13 cellular contexts compared by ENCODE assay signal in the genomic region with DNA sequence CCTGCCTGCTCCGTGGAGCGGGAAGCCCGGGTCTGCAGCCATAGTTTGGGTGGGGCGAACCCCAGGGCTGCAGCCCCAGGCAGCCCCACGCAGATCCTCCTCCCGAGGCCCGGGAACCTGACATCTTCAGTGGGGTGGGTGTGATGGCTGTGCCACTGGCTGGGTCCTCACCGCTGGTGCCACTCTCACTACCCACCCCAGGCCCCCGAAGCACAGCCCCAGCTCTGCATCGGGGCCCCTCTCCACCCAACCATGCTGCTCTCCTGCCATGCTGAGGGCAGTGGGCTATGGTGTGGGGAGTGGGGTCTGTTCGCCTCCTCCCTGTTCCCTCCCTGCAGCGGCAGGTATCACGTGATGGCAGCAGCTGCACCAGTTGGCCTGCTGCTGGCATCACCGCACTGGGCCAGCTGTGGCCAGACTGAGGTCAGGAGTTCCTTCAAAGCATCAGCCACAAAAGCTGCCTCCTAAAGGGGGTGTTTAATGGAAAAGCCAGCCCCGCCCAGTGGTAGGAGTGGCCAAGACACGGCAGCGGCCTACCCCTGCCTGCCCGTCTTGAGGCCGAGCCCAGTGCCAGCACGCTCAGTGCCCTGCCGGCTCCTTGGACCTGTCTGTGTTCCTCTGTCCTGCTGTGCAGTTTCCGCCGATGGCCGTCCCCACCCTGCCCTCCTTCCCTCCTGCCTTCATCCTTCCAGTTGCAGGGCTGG. TPM values are rescaled to one million over a fixed set of nuclear protein-coding genes. Genes with fewer than 3 reads are reported as not detected.
DNase-seq lines count a peak whose midpoint lies in the region; ATAC-seq, FAIRE-seq and TF ChIP-seq lines count a peak whose summit lies in the region.
"Had no signal": no experiment of that assay in that cellular context is flagged by ENCODE, and none has a peak within 500 bp of the region (broad histone marks: within the 10 kb centered on the region; RNA-seq: fewer than 3 reads in every experiment).

No MANE protein-coding gene starts in this region.

- CTCF ChIA-PET in IMR-90 (lab: Yijun Ruan, JAX) (no interaction called here), K562 (lab: Yijun Ruan, JAX; ENCODE audit: low intra/inter-chr PET ratio) (no interaction called here)
- CTCF ChIA-PET in activated naive CD4-positive, alpha-beta T cell treated with anti-CD3 and anti-CD28 coated beads for 36 hours (lab: Charles Lee), result no interaction called here

- no peaks in the 10 kb centered on the region for H3K79me2 ChIP-seq in K562 (ENCODE audit: control insufficient read depth, insufficient read depth, low read length)

- H2AK9ac ChIP-seq in IMR-90 (replicated peaks; ENCODE audit: low read depth, low read length, poor library complexity), result no peak overlapping the region

- in situ Hi-C loops in IMR-90 (cut with MboI; ENCODE audit: low sequenced_read_pairs) (no loop called here), K562 (cut with MboI) (loop anchor here (5.0 kb wide), 1 partner anchor 81 kb away; no protein-coding TSS in a partner anchor)

- no peak overlapping the region for H4K91ac ChIP-seq in IMR-90 (ENCODE audit: insufficient read depth, low read depth, low read length)

- peaks cover 2% of the 10 kb centered on the region in 3 donors for H3K27me3 Mint-ChIP-seq in immature natural killer cell (ENCODE audit: low read depth in 3 of 3)
- H3K27me3 Mint-ChIP-seq in activated naive CD4-positive, alpha-beta T cell treated with anti-CD3 and anti-CD28 coated beads for 36 hours (ENCODE audit: low read depth), result no peaks in the 10 kb centered on the region
- H3K27me3 Mint-ChIP-seq in activated T-cell treated with anti-CD3 and anti-CD28 coated beads, Interleukin-2, amount 50 U/mL, for 4 hours (ENCODE audit: low read depth), result no peaks in the 10 kb centered on the region
- H3K27me3 Mint-ChIP-seq: activated naive CD4-positive, alpha-beta T cell treated with anti-CD3 and anti-CD28 coated beads, Interleukin-2, amount 10 ng/mL, durations not matched to agents 7 days and 5 days had no signal

- no TSS peak for BruUV-seq in IMR-90 (replicated peaks; lab: Mats Ljungman, UMichigan)
- no TSS peak for BruUV-seq in K562 (replicated peaks; lab: Mats Ljungman, UMichigan)

- DNase-seq in IMR-90, result peak; percentile 52
- peak in 3 of 4 experiments; percentile 25 to 50 (median 48) for DNase-seq in K562 (ENCODE audit: extremely low read depth in 1 of 4, low spot score in 3 of 4)
- DNase-seq in immature natural killer cell, result peak in 2 of 3 donors; percentile 8 to 31
- DNase-seq in retinal pigment epithelial cell (ENCODE audit: low read depth), result peak; percentile 44
- DNase-seq in KG1 (lab: John Stamatoyannopoulos, UW), result no peak
- DNase-seq in stimulated activated CD4-positive, alpha-beta T cell treated with anti-CD3 and anti-CD28 coated beads, Interleukin-1b, Interleukin-23, amount 100 ng/mL, for 48 hours, result no peak
- no peak for DNase-seq in activated naive CD4-positive, alpha-beta T cell treated with anti-CD3 and anti-CD28 coated beads for 36 hours
- DNase-seq in activated T-cell treated with anti-CD3 and anti-CD28 coated beads, Interleukin-2, amount 50 U/mL, for 4 hours, result no peak
- DNase-seq: activated naive CD4-positive, alpha-beta T cell treated with anti-CD3 and anti-CD28 coated beads, Interleukin-2, amount 10 ng/mL, durations not matched to agents 7 days and 5 days; DMS79; NCI-H1417 had no signal

- no peak overlapping the region for H2AK5ac ChIP-seq in IMR-90 (ENCODE audit: low read depth, low read length)

- POLR2A ChIA-PET in IMR-90 (lab: Charles Lee; ENCODE audit: unreplicated experiment), result no interaction called here
- POLR2A ChIA-PET in K562 (lab: Yijun Ruan, JAX), result interaction anchor here (0.6 to 2.2 kb wide), 5 partner anchors 11 to 1712 kb away, joined by 3 to 5 read pairs (median 3); no protein-coding TSS in a partner anchor

- peaks cover 0 to 6% (median 4%) of the 10 kb centered on the region in 3 donors for H3K36me3 Mint-ChIP-seq in immature natural killer cell
- H3K36me3 Mint-ChIP-seq in activated naive CD4-positive, alpha-beta T cell treated with anti-CD3 and anti-CD28 coated beads for 36 hours (ENCODE audit: low read depth), result peaks cover 6% of the 10 kb centered on the region
- H3K36me3 Mint-ChIP-seq in activated T-cell treated with anti-CD3 and anti-CD28 coated beads, Interleukin-2, amount 50 U/mL, for 4 hours (ENCODE audit: insufficient read depth), result peaks cover 5% of the 10 kb centered on the region

- H3K4me2 ChIP-seq in IMR-90 (ENCODE audit: low read depth, low read length) (no peak overlapping the region), K562 (ENCODE audit: insufficient read depth, low read length) (no peak overlapping the region; the same call in 1 of the 2 replicates)
- H3K4me2 ChIP-seq: hepatocyte had no signal

- H2BK120ac ChIP-seq in IMR-90 (ENCODE audit: low read depth, low read length), result no peak overlapping the region

- H3K14ac ChIP-seq in IMR-90 (replicated peaks; ENCODE audit: low read depth, low read length), result no peak overlapping the region

- H3K56ac ChIP-seq in IMR-90 (ENCODE audit: extremely low read depth, insufficient read depth, low read length), result no peak overlapping the region

- no peak for TF ChIP-seq CTCF in IMR-90 (conservative IDR thresholded peaks at IDR 0.05; ENCODE audit: low read depth, low read length)
- TF ChIP-seq CTCF in K562 (IDR thresholded peaks at IDR 0.05 in 2 of 3, conservative IDR thresholded peaks at IDR 0.05 in 1 of 3; ENCODE audit: insufficient read depth in 2 of 3, low read depth in 1 of 3, low read length in 3 of 3), result no peak
- no peak for TF ChIP-seq CTCF in retinal pigment epithelial cell (conservative IDR thresholded peaks at IDR 0.05; ENCODE audit: low read depth, low read length)

- no peak overlapping the region for H3K18ac ChIP-seq in IMR-90 (ENCODE audit: low read depth, low read length)

- H3K9me3 ChIP-seq in IMR-90 (ENCODE audit: control insufficient read depth, insufficient read depth, low read length), result no peaks in the 10 kb centered on the region
- no peaks in the 10 kb centered on the region for H3K9me3 ChIP-seq in K562 (replicated peaks; ENCODE audit: control insufficient read depth, insufficient read depth, low read depth, low read length)

- H2BK15ac ChIP-seq in IMR-90 (ENCODE audit: low read depth, low read length), result no peak overlapping the region

- H4K5ac ChIP-seq in IMR-90 (ENCODE audit: low read depth, low read length), result no peak overlapping the region

- H3K4me1 ChIP-seq in IMR-90 (ENCODE audit: control insufficient read depth, insufficient read depth, low read length) (peaks cover 6% of the 10 kb centered on the region; the same call in 1 of the 2 replicates), K562 (replicated peaks in 1 of 2; ENCODE audit: control insufficient read depth in 2 of 2, insufficient read depth in 2 of 2, low read length in 2 of 2) (peaks cover 0 to 34% of the 10 kb centered on the region in 2 experiments; a peak in 2 of 5 replicates)

- no peak overlapping the region for H3K23ac ChIP-seq in IMR-90 (ENCODE audit: low read depth, low read length)

- H4K8ac ChIP-seq in IMR-90 (ENCODE audit: low read depth in 2 of 2, low read length in 2 of 2), result no peak overlapping the region

- H3K9ac ChIP-seq in IMR-90 (ENCODE audit: low read depth, low read length) (no peak overlapping the region), K562 (ENCODE audit: insufficient read depth in 1 of 2, low read depth in 2 of 2, low read length in 2 of 2) (peak overlapping the region in 1 of 2 experiments; percentile 82; a peak in 2 of 4 replicates)

- peaks cover 10 to 44% of the 10 kb centered on the region in 2 experiments for H3K79me1 ChIP-seq in IMR-90 (ENCODE audit: low read depth in 1 of 2, low read length in 2 of 2)

- peaks cover 19% of the 10 kb centered on the region for H3K36me3 ChIP-seq in IMR-90 (ENCODE audit: control insufficient read depth, insufficient read depth, low read length)
- peaks cover 36% of the 10 kb centered on the region; the same call in 2 of the 3 replicates for H3K36me3 ChIP-seq in K562 (ENCODE audit: control insufficient read depth, insufficient read depth, low read length)

- H3K27me3 ChIP-seq in IMR-90 (ENCODE audit: control insufficient read depth, insufficient read depth, low read length) (no peaks in the 10 kb centered on the region), K562 (ENCODE audit: control insufficient read depth in 2 of 2, insufficient read depth in 2 of 2, low read length in 2 of 2) (no peaks in the 10 kb centered on the region)
- H3K27me3 ChIP-seq: hepatocyte had no signal

- H2BK20ac ChIP-seq in IMR-90 (ENCODE audit: low read depth, low read length), result no peak overlapping the region

- TF ChIP-seq POLR2A in IMR-90 (IDR thresholded peaks at IDR 0.05; ENCODE audit: low read depth, low read length) (no peak), K562 (conservative IDR thresholded peaks at IDR 0.05) (0 out of 2 replicates have a peak, but pooled peaks have one; percentile 28)

- peak overlapping the region in 1 of 6 donors; percentile 68 for H3K27ac Mint-ChIP-seq in immature natural killer cell
- no peak overlapping the region for H3K27ac Mint-ChIP-seq in activated naive CD4-positive, alpha-beta T cell treated with anti-CD3 and anti-CD28 coated beads for 36 hours
- H3K27ac Mint-ChIP-seq: activated naive CD4-positive, alpha-beta T cell treated with anti-CD3 and anti-CD28 coated beads, Interleukin-2, amount 10 ng/mL, durations not matched to agents 7 days and 5 days; T-helper 1 cell treated with Interleukin-12 subunit alpha and Interleukin-12 subunit beta and Interleukin-4 antibody, amounts not matched to agents 30 μg/mL and 1 μg/mL, for 36 hours had no signal

- intact Hi-C loops in IMR-90 (cut with micrococcal nuclease) (no loop called here), K562 (cut with micrococcal nuclease) (no loop called here)
- intact Hi-C loops in activated naive CD4-positive, alpha-beta T cell treated with anti-CD3 and anti-CD28 coated beads for 36 hours (cut with micrococcal nuclease), result no loop called here

- H2BK5ac ChIP-seq in IMR-90 (ENCODE audit: low read depth, low read length, poor library complexity, severe bottlenecking), result peak overlapping the region; percentile 19

- TF ChIP-seq EP300 in K562 (IDR thresholded peaks at IDR 0.05; ENCODE audit: low read length), result no peak

- no peaks in the 10 kb centered on the region for H3K9me3 Mint-ChIP-seq in immature natural killer cell
- no peaks in the 10 kb centered on the region for H3K9me3 Mint-ChIP-seq in activated naive CD4-positive, alpha-beta T cell treated with anti-CD3 and anti-CD28 coated beads for 36 hours
- no peaks in the 10 kb centered on the region for H3K9me3 Mint-ChIP-seq in activated T-cell treated with anti-CD3 and anti-CD28 coated beads, Interleukin-2, amount 50 U/mL, for 4 hours
- H3K9me3 Mint-ChIP-seq: activated naive CD4-positive, alpha-beta T cell treated with anti-CD3 and anti-CD28 coated beads, Interleukin-2, amount 10 ng/mL, durations not matched to agents 7 days and 5 days; T-helper 1 cell treated with Interleukin-12 subunit alpha and Interleukin-12 subunit beta and Interleukin-4 antibody, amounts not matched to agents 30 μg/mL and 1 μg/mL, for 36 hours had no signal

- peak overlapping the region in 1 of 5 donors; percentile 27 for H3K4me3 Mint-ChIP-seq in immature natural killer cell
- no peak overlapping the region for H3K4me3 Mint-ChIP-seq in activated naive CD4-positive, alpha-beta T cell treated with anti-CD3 and anti-CD28 coated beads for 36 hours
- no peak overlapping the region for H3K4me3 Mint-ChIP-seq in activated T-cell treated with anti-CD3 and anti-CD28 coated beads, Interleukin-2, amount 50 U/mL, for 4 hours
- H3K4me3 Mint-ChIP-seq: activated naive CD4-positive, alpha-beta T cell treated with anti-CD3 and anti-CD28 coated beads, Interleukin-2, amount 10 ng/mL, durations not matched to agents 7 days and 5 days; T-helper 1 cell treated with Interleukin-12 subunit alpha and Interleukin-12 subunit beta and Interleukin-4 antibody, amounts not matched to agents 30 μg/mL and 1 μg/mL, for 36 hours had no signal

- H3K4ac ChIP-seq in IMR-90 (ENCODE audit: low read depth, low read length), result no peak overlapping the region; the same call in 1 of the 2 replicates

- no peak for FAIRE-seq in K562 (lab: Jason Lieb, UNC)

- H3K9me1 ChIP-seq in IMR-90 (ENCODE audit: insufficient read depth, low read length), result peaks cover 3% of the 10 kb centered on the region
- H3K9me1 ChIP-seq in K562 (ENCODE audit: control insufficient read depth, insufficient read depth, low read length), result peaks cover 4% of the 10 kb centered on the region

- H3K27ac ChIP-seq in IMR-90 (ENCODE audit: insufficient read depth, low read length) (no peak overlapping the region), K562 (ENCODE audit: extremely low read depth, low read depth, low read length) (no peak overlapping the region)
- H3K27ac ChIP-seq: hepatocyte had no signal

- peaks cover 17 to 26% of the 10 kb centered on the region in 2 donors for H3K4me1 Mint-ChIP-seq in immature natural killer cell
- H3K4me1 Mint-ChIP-seq in activated naive CD4-positive, alpha-beta T cell treated with anti-CD3 and anti-CD28 coated beads for 36 hours (ENCODE audit: low read depth), result peaks cover 4% of the 10 kb centered on the region
- H3K4me1 Mint-ChIP-seq in activated T-cell treated with anti-CD3 and anti-CD28 coated beads, Interleukin-2, amount 50 U/mL, for 4 hours (ENCODE audit: low read depth), result peaks cover 3% of the 10 kb centered on the region

- H3K4me3 ChIP-seq in IMR-90 (ENCODE audit: insufficient read depth, low read depth, low read length) (no peak overlapping the region), K562 (no peak overlapping the region), retinal pigment epithelial cell (ENCODE audit: low read length) (no peak overlapping the region)
- H3K4me3 ChIP-seq: hepatocyte had no signal

- H2AFZ ChIP-seq in IMR-90 (replicated peaks; ENCODE audit: low read length, poor library complexity) (peak overlapping the region; percentile 51), K562 (ENCODE audit: low read depth, low read length) (no peak overlapping the region)
- H2AFZ ChIP-seq: hepatocyte had no signal

- whole genome bisulfite sequencing in IMR-90 (ENCODE audit: extremely low coverage in 2 of 2, insufficient read length in 1 of 2), 2 experiments, result 73% methylated on average over 9 of the region's 24 CpGs; no CpG with 5 or more reads in 1 of the 2 experiments
- WGBS in K562 (ENCODE audit: insufficient coverage, low coverage, missing lambda C conversion rate), result 84% methylated on average over 15 of the region's 24 CpGs

- TF ChIP-seq RAD21 in IMR-90 (IDR thresholded peaks at IDR 0.05; ENCODE audit: low read length), result no peak
- TF ChIP-seq RAD21 in K562 (CRISPR knock-in tag; conservative IDR thresholded peaks at IDR 0.05 in 1 of 2, IDR thresholded peaks at IDR 0.05 in 1 of 2), result no peak

- H4K20me1 ChIP-seq in IMR-90 (ENCODE audit: insufficient read depth, low read length) (peaks cover 39% of the 10 kb centered on the region), K562 (replicated peaks; ENCODE audit: control insufficient read depth, insufficient read depth, low read length) (peaks cover 8% of the 10 kb centered on the region; the same call in 1 of the 2 replicates)

- peak; percentile 73 for ATAC-seq in IMR-90 (ENCODE audit: low read depth)
- peak; percentile 73 for ATAC-seq in K562
- no peak for ATAC-seq in activated T-cell treated with anti-CD3 and anti-CD28 coated beads, Interleukin-2, amount 50 U/mL, for 4 hours

- dilution Hi-C loops in IMR-90 (cut with HindIII; ENCODE audit: low sequenced_read_pairs, unreplicated experiment), result no loop called here

RNA-seq across cellular contexts. Expression of a gene that starts 10.8 kb away (rescaled TPM):
- total RNA-seq in IMR-90 (2012; rRNA removed), result 17.2 and 19.4 TPM in 2 replicates
- polyA plus RNA-seq in IMR-90 (2012; rRNA removed), result 38.9 and 56.2 TPM in 2 replicates
- polyA plus RNA-seq in IMR-90 (2012; cell fraction: cytosol; rRNA removed), result 31.6 and 39.2 TPM in 2 replicates
- 21.2 and 23.8 TPM in 2 replicates for polyA plus RNA-seq in IMR-90 (2012; cell fraction: nucleus; rRNA removed; ENCODE audit: low replicate concordance)
- 43.6 and 59.1 TPM in 2 replicates for total RNA-seq in K562 (2011; cell fraction: chromatin; rRNA removed; ENCODE audit: low replicate concordance)
- 40.1 and 50.7 TPM in 2 replicates for total RNA-seq in K562 (2011; cell fraction: nucleolus; rRNA removed)
- total RNA-seq in K562 (2011; cell fraction: nucleoplasm; rRNA removed), result 31.7 and 32.9 TPM in 2 replicates
- total RNA-seq in K562 (2014; rRNA removed), result 34.5 and 48.7 TPM in 2 replicates
- 15.4 and 17.2 TPM in 2 replicates for total RNA-seq in K562 (2014; rRNA removed; fragmentation: Illumina TruSeq; extraction: Trizol)
- total RNA-seq in K562 (2015; rRNA removed; fragmentation: Illumina TruSeq; extraction: Trizol), result 30.9 and 32.3 TPM in 2 replicates
- 39.0 and 40.0 TPM in 2 replicates for total RNA-seq in K562 (2021)
- 36.1 and 37.5 TPM in 2 replicates for polyA plus RNA-seq in K562 (2011; rRNA removed)
- polyA plus RNA-seq in K562 (2011; cell fraction: cytosol; rRNA removed), result 49.9 and 152 TPM in 2 replicates
- 19.7 and 24.6 TPM in 2 replicates for polyA plus RNA-seq in K562 (2011; cell fraction: nucleus; rRNA removed)
- 27.5 and 34.3 TPM in 2 replicates for polyA plus RNA-seq in K562 (2012)
- polyA plus RNA-seq in K562 (2014; fragmentation: Illumina TruSeq; extraction: Trizol), result 31.2 and 39.2 TPM in 2 replicates
- polyA plus RNA-seq in K562 (2014; fragmentation: Nextera tagmentation; extraction: Ambion mirVana), result 1 to 10 TPM in 1 of 2 experiments, under 1 TPM in 1; 0.73 to 1.6 TPM
- polyA plus RNA-seq in K562 (2014; rRNA removed), result 58.0 and 58.3 TPM in 2 replicates
- polyA minus RNA-seq in K562 (2011; rRNA and poly(A)+ RNA removed), result 17.2 and 25.7 TPM in 2 replicates
- polyA minus RNA-seq in K562 (2011; cell fraction: cytosol; rRNA and poly(A)+ RNA removed), result 17.5 and 19.7 TPM in 2 replicates
- polyA minus RNA-seq in K562 (2011; cell fraction: nucleus; rRNA and poly(A)+ RNA removed), result 18.7 and 23.8 TPM in 2 replicates
- 10 to 100 TPM; 22.2 to 38.9 (median 25.9) TPM for polyA plus RNA-seq in immature natural killer cell
- total RNA-seq in activated naive CD4-positive, alpha-beta T cell treated with anti-CD3 and anti-CD28 coated beads for 36 hours, result 10 to 100 TPM; 21.8 to 24.1 TPM
- 10 to 100 TPM; 38.7 to 56.1 (median 42.0) TPM for total RNA-seq in activated T-cell treated with anti-CD3 and anti-CD28 coated beads, Interleukin-2, amount 50 U/mL, for 4 hours

RNA-seq across cellular contexts. Expression of a gene that starts 26.9 kb away (rescaled TPM):
- total RNA-seq in IMR-90 (2012; rRNA removed) (under 0.01 TPM in 2 replicates), K562 (2014; rRNA removed) (0.09 and 0.29 TPM in 2 replicates), K562 (2014; rRNA removed; fragmentation: Illumina TruSeq; extraction: Trizol) (not detected in 2 replicates), K562 (2015; rRNA removed; fragmentation: Illumina TruSeq; extraction: Trizol) (0.15 and 0.18 TPM in 2 replicates), K562 (2021) (0.16 and 0.20 TPM in 2 replicates)
- polyA plus RNA-seq in IMR-90 (2012; rRNA removed) (0.58 and 0.83 TPM in 2 replicates), K562 (2011; rRNA removed) (0.20 TPM in 2 replicates), K562 (2014; fragmentation: Illumina TruSeq; extraction: Trizol) (0.11 TPM in 1 of 2 replicates, not detected in the other), K562 (2014; fragmentation: Nextera tagmentation; extraction: Ambion mirVana) (not detected), K562 (2014; rRNA removed) (0.22 TPM in 1 of 2 replicates, not detected in the other), immature natural killer cell (under 1 TPM in 1 of 3 donors, not detected in 2; 0.18 TPM)
- polyA plus RNA-seq in IMR-90 (2012; cell fraction: cytosol; rRNA removed), result 0.86 and 1.1 TPM in 2 replicates
- 2.5 and 3.2 TPM in 2 replicates for polyA plus RNA-seq in IMR-90 (2012; cell fraction: nucleus; rRNA removed; ENCODE audit: low replicate concordance)
- total RNA-seq in K562 (2011; cell fraction: chromatin; rRNA removed; ENCODE audit: low replicate concordance), result 0.83 and 2.0 TPM in 2 replicates
- total RNA-seq in K562 (2011; cell fraction: nucleolus; rRNA removed), result 1.6 and 2.0 TPM in 2 replicates
- total RNA-seq in K562 (2011; cell fraction: nucleoplasm; rRNA removed), result 1.4 and 1.5 TPM in 2 replicates
- 0.19 and 0.86 TPM in 2 replicates for polyA plus RNA-seq in K562 (2011; cell fraction: cytosol; rRNA removed)
- polyA plus RNA-seq in K562 (2011; cell fraction: nucleus; rRNA removed), result 0.65 and 0.77 TPM in 2 replicates
- polyA plus RNA-seq in K562 (2012), result 0.26 and 1.3 TPM in 2 replicates
- polyA minus RNA-seq in K562 (2011; rRNA and poly(A)+ RNA removed), result 0.07 and 0.15 TPM in 2 replicates
- not detected in 2 replicates for polyA minus RNA-seq in K562 (2011; cell fraction: cytosol; rRNA and poly(A)+ RNA removed)
- 0.44 and 0.67 TPM in 2 replicates for polyA minus RNA-seq in K562 (2011; cell fraction: nucleus; rRNA and poly(A)+ RNA removed)
- 1 to 10 TPM; 1.7 to 2.4 TPM for total RNA-seq in activated naive CD4-positive, alpha-beta T cell treated with anti-CD3 and anti-CD28 coated beads for 36 hours
- 1 to 10 TPM in 1 of 3 donors, under 1 TPM in 2; 0.76 to 1.2 (median 0.84) TPM for total RNA-seq in activated T-cell treated with anti-CD3 and anti-CD28 coated beads, Interleukin-2, amount 50 U/mL, for 4 hours

RNA-seq across cellular contexts. Expression of a gene that starts 59.3 kb away (rescaled TPM):
- total RNA-seq in IMR-90 (2012; rRNA removed), result 20.3 and 21.1 TPM in 2 replicates
- polyA plus RNA-seq in IMR-90 (2012; rRNA removed), result 300 and 301 TPM in 2 replicates
- 57.1 and 150 TPM in 2 replicates for polyA plus RNA-seq in IMR-90 (2012; cell fraction: cytosol; rRNA removed)
- 949 and 1,549 TPM in 2 replicates for polyA plus RNA-seq in IMR-90 (2012; cell fraction: nucleus; rRNA removed; ENCODE audit: low replicate concordance)
- total RNA-seq in K562 (2011; cell fraction: chromatin; rRNA removed; ENCODE audit: low replicate concordance), result 1,596 and 1,670 TPM in 2 replicates
- 1,139 and 1,167 TPM in 2 replicates for total RNA-seq in K562 (2011; cell fraction: nucleolus; rRNA removed)
- 1,487 and 2,488 TPM in 2 replicates for total RNA-seq in K562 (2011; cell fraction: nucleoplasm; rRNA removed)
- 81.1 and 85.3 TPM in 2 replicates for total RNA-seq in K562 (2014; rRNA removed)
- 79.2 and 79.9 TPM in 2 replicates for total RNA-seq in K562 (2014; rRNA removed; fragmentation: Illumina TruSeq; extraction: Trizol)
- 70.6 and 91.2 TPM in 2 replicates for total RNA-seq in K562 (2015; rRNA removed; fragmentation: Illumina TruSeq; extraction: Trizol)
- 413 and 466 TPM in 2 replicates for total RNA-seq in K562 (2021)
- polyA plus RNA-seq in K562 (2011; rRNA removed), result 82.5 and 179 TPM in 2 replicates
- polyA plus RNA-seq in K562 (2011; cell fraction: cytosol; rRNA removed), result 102 and 119 TPM in 2 replicates
- polyA plus RNA-seq in K562 (2011; cell fraction: nucleus; rRNA removed), result 1,748 and 2,419 TPM in 2 replicates
- polyA plus RNA-seq in K562 (2012), result 391 and 584 TPM in 2 replicates
- polyA plus RNA-seq in K562 (2014; fragmentation: Illumina TruSeq; extraction: Trizol), result 517 and 558 TPM in 2 replicates
- 10 to 100 TPM; 26.7 to 27.6 TPM for polyA plus RNA-seq in K562 (2014; fragmentation: Nextera tagmentation; extraction: Ambion mirVana)
- 463 and 563 TPM in 2 replicates for polyA plus RNA-seq in K562 (2014; rRNA removed)
- polyA minus RNA-seq in K562 (2011; rRNA and poly(A)+ RNA removed), result 72.4 and 72.8 TPM in 2 replicates
- polyA minus RNA-seq in K562 (2011; cell fraction: cytosol; rRNA and poly(A)+ RNA removed), result 155 and 244 TPM in 2 replicates
- polyA minus RNA-seq in K562 (2011; cell fraction: nucleus; rRNA and poly(A)+ RNA removed), result 233 and 249 TPM in 2 replicates
- 100 to 1,000 TPM in 1 of 3 donors, 10 to 100 TPM in 2; 11.5 to 113 (median 24.2) TPM for polyA plus RNA-seq in immature natural killer cell
- 100 to 1,000 TPM; 607 to 649 TPM for total RNA-seq in activated naive CD4-positive, alpha-beta T cell treated with anti-CD3 and anti-CD28 coated beads for 36 hours
- 100 to 1,000 TPM; 537 to 551 (median 548) TPM for total RNA-seq in activated T-cell treated with anti-CD3 and anti-CD28 coated beads, Interleukin-2, amount 50 U/mL, for 4 hours

Comparison
In these comparisons a context has a peak if more than half of its experiments do, and no peak if none do; other contexts are left out.
1. ATAC-seq: peak in IMR-90 (single experiment) and K562 (single experiment); none in activated T-cell treated with anti-CD3 and anti-CD28 coated beads, Interleukin-2, amount 50 U/mL, for 4 hours (0 of 2).
2. DNase-seq: peak in IMR-90 (single experiment), K562 (3 of 4), immature natural killer cell (2 of 3) and retinal pigment epithelial cell (single experiment); none in KG1 (single experiment), stimulated activated CD4-positive, alpha-beta T cell treated with anti-CD3 and anti-CD28 coated beads, Interleukin-1b, Interleukin-23, amount 100 ng/mL, for 48 hours (single experiment), activated naive CD4-positive, alpha-beta T cell treated with anti-CD3 and anti-CD28 coated beads for 36 hours (single experiment) and activated T-cell treated with anti-CD3 and anti-CD28 coated beads, Interleukin-2, amount 50 U/mL, for 4 hours (single experiment).